ENCODE assay signal across 1 cellular context in the genomic region with DNA sequence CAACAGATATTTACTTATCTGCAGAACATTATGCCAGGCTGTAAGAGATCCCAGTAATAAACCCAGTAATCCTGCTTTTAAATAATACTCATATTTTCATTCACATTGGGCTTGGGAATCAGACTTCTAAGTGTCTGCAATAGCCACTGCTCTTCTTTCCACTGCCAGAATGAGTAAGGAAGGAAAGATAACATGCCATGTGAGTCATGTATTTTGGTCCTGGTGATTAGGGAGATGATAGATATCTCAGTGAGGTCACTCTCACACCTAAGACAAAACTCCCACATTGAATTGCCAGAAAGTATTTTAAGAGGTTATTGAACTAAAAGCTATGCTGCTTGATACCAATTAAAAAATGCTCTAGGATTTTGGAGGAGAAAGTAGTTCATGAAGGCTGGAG.
TF ChIP-seq lines count a peak whose summit lies in the region.

No MANE protein-coding gene starts in this region.

TF ChIP-seq in K562, 482 proteins besides CTCF, POLR2A, EP300 and RAD21 (continued from another document and continues in another):
- no peak for TF ChIP-seq E2F4 (CRISPR knock-in tag; IDR thresholded peaks at IDR 0.05; ENCODE audit: low read depth)
- TF ChIP-seq EZH2 (IDR thresholded peaks at IDR 0.05; ENCODE audit: borderline replicate concordance, low read depth, low read length), result no peak
- no peak for TF ChIP-seq ZNF445 (CRISPR knock-in tag; IDR thresholded peaks at IDR 0.05; ENCODE audit: low read depth)
- TF ChIP-seq ZNF347 (CRISPR knock-in tag; IDR thresholded peaks at IDR 0.05; ENCODE audit: low read depth), result no peak
- TF ChIP-seq ZNF695 (CRISPR knock-in tag; IDR thresholded peaks at IDR 0.05), result no peak
- no peak for TF ChIP-seq ZNF23 (CRISPR knock-in tag; IDR thresholded peaks at IDR 0.05)
- TF ChIP-seq ZNF398 (CRISPR knock-in tag; IDR thresholded peaks at IDR 0.05), result no peak
- TF ChIP-seq TEAD2 (tag; IDR thresholded peaks at IDR 0.05), result no peak
- TF ChIP-seq, protein P1, sequence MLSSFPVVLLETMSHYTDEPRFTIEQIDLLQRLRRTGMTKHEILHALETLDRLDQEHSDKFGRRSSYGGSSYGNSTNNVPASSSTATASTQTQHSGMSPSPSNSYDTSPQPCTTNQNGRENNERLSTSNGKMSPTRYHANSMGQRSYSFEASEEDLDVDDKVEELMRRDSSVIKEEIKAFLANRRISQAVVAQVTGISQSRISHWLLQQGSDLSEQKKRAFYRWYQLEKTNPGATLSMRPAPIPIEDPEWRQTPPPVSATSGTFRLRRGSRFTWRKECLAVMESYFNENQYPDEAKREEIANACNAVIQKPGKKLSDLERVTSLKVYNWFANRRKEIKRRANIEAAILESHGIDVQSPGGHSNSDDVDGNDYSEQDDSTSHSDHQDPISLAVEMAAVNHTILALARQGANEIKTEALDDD (IDR thresholded peaks at IDR 0.05), result no peak
- TF ChIP-seq ZBTB7A (IDR thresholded peaks at IDR 0.05; ENCODE audit: borderline replicate concordance, control insufficient read depth, low read depth, low read length), result no peak
- no peak for TF ChIP-seq NR0B1 (IDR thresholded peaks at IDR 0.05; ENCODE audit: partially characterized antibody)
- no peak for TF ChIP-seq HCFC1 (IDR thresholded peaks at IDR 0.05; ENCODE audit: low read depth, low read length)
- no peak for TF ChIP-seq ZNF561 (CRISPR knock-in tag; conservative IDR thresholded peaks at IDR 0.05)
- no peak for TF ChIP-seq ZNF217 (CRISPR knock-in tag; IDR thresholded peaks at IDR 0.05)
- no peak for TF ChIP-seq U2AF2 (optimal IDR thresholded peaks at IDR 0.05; ENCODE audit: low read depth, low read length)
- TF ChIP-seq MED1 (CRISPR knock-in tag; IDR thresholded peaks at IDR 0.05; ENCODE audit: borderline replicate concordance), result no peak
- TF ChIP-seq, protein P2, sequence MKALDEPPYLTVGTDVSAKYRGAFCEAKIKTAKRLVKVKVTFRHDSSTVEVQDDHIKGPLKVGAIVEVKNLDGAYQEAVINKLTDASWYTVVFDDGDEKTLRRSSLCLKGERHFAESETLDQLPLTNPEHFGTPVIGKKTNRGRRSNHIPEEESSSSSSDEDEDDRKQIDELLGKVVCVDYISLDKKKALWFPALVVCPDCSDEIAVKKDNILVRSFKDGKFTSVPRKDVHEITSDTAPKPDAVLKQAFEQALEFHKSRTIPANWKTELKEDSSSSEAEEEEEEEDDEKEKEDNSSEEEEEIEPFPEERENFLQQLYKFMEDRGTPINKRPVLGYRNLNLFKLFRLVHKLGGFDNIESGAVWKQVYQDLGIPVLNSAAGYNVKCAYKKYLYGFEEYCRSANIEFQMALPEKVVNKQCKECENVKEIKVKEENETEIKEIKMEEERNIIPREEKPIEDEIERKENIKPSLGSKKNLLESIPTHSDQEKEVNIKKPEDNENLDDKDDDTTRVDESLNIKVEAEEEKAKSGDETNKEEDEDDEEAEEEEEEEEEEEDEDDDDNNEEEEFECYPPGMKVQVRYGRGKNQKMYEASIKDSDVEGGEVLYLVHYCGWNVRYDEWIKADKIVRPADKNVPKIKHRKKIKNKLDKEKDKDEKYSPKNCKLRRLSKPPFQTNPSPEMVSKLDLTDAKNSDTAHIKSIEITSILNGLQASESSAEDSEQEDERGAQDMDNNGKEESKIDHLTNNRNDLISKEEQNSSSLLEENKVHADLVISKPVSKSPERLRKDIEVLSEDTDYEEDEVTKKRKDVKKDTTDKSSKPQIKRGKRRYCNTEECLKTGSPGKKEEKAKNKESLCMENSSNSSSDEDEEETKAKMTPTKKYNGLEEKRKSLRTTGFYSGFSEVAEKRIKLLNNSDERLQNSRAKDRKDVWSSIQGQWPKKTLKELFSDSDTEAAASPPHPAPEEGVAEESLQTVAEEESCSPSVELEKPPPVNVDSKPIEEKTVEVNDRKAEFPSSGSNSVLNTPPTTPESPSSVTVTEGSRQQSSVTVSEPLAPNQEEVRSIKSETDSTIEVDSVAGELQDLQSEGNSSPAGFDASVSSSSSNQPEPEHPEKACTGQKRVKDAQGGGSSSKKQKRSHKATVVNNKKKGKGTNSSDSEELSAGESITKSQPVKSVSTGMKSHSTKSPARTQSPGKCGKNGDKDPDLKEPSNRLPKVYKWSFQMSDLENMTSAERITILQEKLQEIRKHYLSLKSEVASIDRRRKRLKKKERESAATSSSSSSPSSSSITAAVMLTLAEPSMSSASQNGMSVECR (CRISPR knock-in tag; IDR thresholded peaks at IDR 0.05), result no peak
- peak; percentile 55 for TF ChIP-seq SOX6 (IDR thresholded peaks at IDR 0.05)
- no peak for TF ChIP-seq IRF1 (CRISPR knock-in tag; IDR thresholded peaks at IDR 0.05; ENCODE audit: borderline replicate concordance)
- TF ChIP-seq NBN (IDR thresholded peaks at IDR 0.05; ENCODE audit: low read depth), result no peak
- no peak for TF ChIP-seq CEBPB (tag; IDR thresholded peaks at IDR 0.05)
- peak; percentile 68 for TF ChIP-seq NFE2 (IDR thresholded peaks at IDR 0.05; ENCODE audit: low read depth)
- no peak for TF ChIP-seq ATF1 (CRISPR knock-in tag; IDR thresholded peaks at IDR 0.05)
- peak; percentile 31; the same call in 1 of the 2 replicates for TF ChIP-seq ATF1 (tag; IDR thresholded peaks at IDR 0.05)
- 0 out of 2 replicates have a peak, but pooled peaks have one; percentile 24 for TF ChIP-seq PML (IDR thresholded peaks at IDR 0.05; ENCODE audit: low read length)
- TF ChIP-seq, protein P3, sequence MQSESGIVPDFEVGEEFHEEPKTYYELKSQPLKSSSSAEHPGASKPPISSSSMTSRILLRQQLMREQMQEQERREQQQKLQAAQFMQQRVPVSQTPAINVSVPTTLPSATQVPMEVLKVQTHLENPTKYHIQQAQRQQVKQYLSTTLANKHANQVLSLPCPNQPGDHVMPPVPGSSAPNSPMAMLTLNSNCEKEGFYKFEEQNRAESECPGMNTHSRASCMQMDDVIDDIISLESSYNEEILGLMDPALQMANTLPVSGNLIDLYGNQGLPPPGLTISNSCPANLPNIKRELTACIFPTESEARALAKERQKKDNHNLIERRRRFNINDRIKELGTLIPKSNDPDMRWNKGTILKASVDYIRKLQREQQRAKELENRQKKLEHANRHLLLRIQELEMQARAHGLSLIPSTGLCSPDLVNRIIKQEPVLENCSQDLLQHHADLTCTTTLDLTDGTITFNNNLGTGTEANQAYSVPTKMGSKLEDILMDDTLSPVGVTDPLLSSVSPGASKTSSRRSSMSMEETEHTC (IDR thresholded peaks at IDR 0.05), result no peak
- TF ChIP-seq SAFB (IDR thresholded peaks at IDR 0.05; ENCODE audit: borderline replicate concordance, low read depth, low read length), result no peak
- no peak for TF ChIP-seq TAF9B (IDR thresholded peaks at IDR 0.05; ENCODE audit: partially characterized antibody)
- no peak for TF ChIP-seq SMAD4 (CRISPR knock-in tag; conservative IDR thresholded peaks at IDR 0.05)
- peak; percentile 45; the same call in 1 of the 2 replicates for TF ChIP-seq MTA2 (IDR thresholded peaks at IDR 0.05; ENCODE audit: low read depth)
- no peak for TF ChIP-seq ZNF311 (CRISPR knock-in tag; IDR thresholded peaks at IDR 0.05)
- no peak for TF ChIP-seq SFPQ (IDR thresholded peaks at IDR 0.05; ENCODE audit: low read depth, low read length)
- TF ChIP-seq SMARCB1 (IDR thresholded peaks at IDR 0.05; ENCODE audit: insufficient read length, low read depth), result no peak
- TF ChIP-seq HDAC1 (IDR thresholded peaks at IDR 0.05), result 0 out of 4 replicates have a peak, but pooled peaks of 1 of the 2 experiments have one; percentile 46
- no peak for TF ChIP-seq LARP7 (IDR thresholded peaks at IDR 0.05)
- no peak for TF ChIP-seq CXXC5 (CRISPR knock-in tag; IDR thresholded peaks at IDR 0.05)
- TF ChIP-seq ZNF24 (IDR thresholded peaks at IDR 0.05), result no peak
- no peak for TF ChIP-seq CREB5 (CRISPR knock-in tag; IDR thresholded peaks at IDR 0.05)
- TF ChIP-seq SRSF9 (IDR thresholded peaks at IDR 0.05; ENCODE audit: borderline replicate concordance, low read depth, low read length), result no peak
- TF ChIP-seq SETDB1 (IDR thresholded peaks at IDR 0.05; ENCODE audit: low read length), result no peak
- no peak for TF ChIP-seq PREB (CRISPR knock-in tag; IDR thresholded peaks at IDR 0.05)
